In genomic region chr20:53914091-53914860, GRCh38 we compare ENCODE assay signal across 8 cellular contexts.
DNase-seq lines count a peak whose midpoint lies in the region; ATAC-seq and TF ChIP-seq lines count a peak whose summit lies in the region.

No MANE protein-coding gene starts in this region.

- H3K27ac ChIP-seq in naive thymus-derived CD4-positive, alpha-beta T cell (ENCODE audit: low read depth, low read length), result no peak overlapping the region

- H3K27me3 ChIP-seq in naive thymus-derived CD4-positive, alpha-beta T cell (ENCODE audit: control insufficient read depth in 2 of 2, insufficient read depth in 2 of 2, low read length in 2 of 2), result no peaks in the 10 kb centered on the region

- intact Hi-C loops in naive thymus-derived CD4-positive, alpha-beta T cell (cut with micrococcal nuclease), result loop anchor here (2.0 kb wide), 3 partner anchors 27 to 207 kb away; no protein-coding TSS in a partner anchor

- H3K4me3 Mint-ChIP-seq in brain, result peak overlapping the region; percentile 89 to 96 (median 93)
- H3K4me3 Mint-ChIP-seq in naive thymus-derived CD4-positive, alpha-beta T cell, result peak overlapping the region in 9 of 10 donors; percentile 59 to 97 (median 93)

- no peaks in the 10 kb centered on the region for H3K9me3 ChIP-seq in naive thymus-derived CD4-positive, alpha-beta T cell (ENCODE audit: control insufficient read depth in 2 of 3, low read length in 3 of 3)

- peaks cover 56% of the 10 kb centered on the region for H3K4me1 Mint-ChIP-seq in brain
- H3K4me1 Mint-ChIP-seq in naive thymus-derived CD4-positive, alpha-beta T cell, result peaks cover 15 to 37% (median 24%) of the 10 kb centered on the region in 7 donors

- ATAC-seq in naive thymus-derived CD4-positive, alpha-beta T cell, result no peak
- ATAC-seq in HG02840 (IDR thresholded peaks at IDR 0.05; ENCODE audit: low FRiP score, unreplicated experiment), result no peak
- no peak for ATAC-seq in HG02798 (IDR thresholded peaks at IDR 0.05; ENCODE audit: poor library complexity, unreplicated experiment)

- H3K4me1 ChIP-seq in naive thymus-derived CD4-positive, alpha-beta T cell (ENCODE audit: control insufficient read depth in 2 of 2, insufficient read depth in 2 of 2, low read length in 2 of 2), result peaks cover 5 to 7% of the 10 kb centered on the region in 2 donors

- peak overlapping the region; percentile 98 to 99 (median 99) for H3K27ac Mint-ChIP-seq in brain
- H3K27ac Mint-ChIP-seq in naive thymus-derived CD4-positive, alpha-beta T cell, result peak overlapping the region in 6 of 9 donors; percentile 76 to 93 (median 86)

- no peak for TF ChIP-seq CTCF in brain (conservative IDR thresholded peaks at IDR 0.05)

- DNase-seq in AG20443 (ENCODE audit: low spot score), result peak; percentile 21
- peak; percentile 79 for DNase-seq in KBM-7
- DNase-seq in naive thymus-derived CD4-positive, alpha-beta T cell, result no peak
- DNase-seq in GF-D8 (lab: John Stamatoyannopoulos, UW), result no peak
- DNase-seq in effector CD8-positive, alpha-beta T cell (lab: John Stamatoyannopoulos, UW), result no peak

- peaks cover 0 to 10% (median 8%) of the 10 kb centered on the region in 5 experiments for H3K9me3 Mint-ChIP-seq in brain
- peaks cover 0 to 1% (median 0%) of the 10 kb centered on the region in 11 donors for H3K9me3 Mint-ChIP-seq in naive thymus-derived CD4-positive, alpha-beta T cell

- in situ Hi-C loops in KBM-7 (cut with MboI; ENCODE audit: low pct_unique_long_range_greater_than_20kb, low sequenced_read_pairs), result no loop called here

- no peak overlapping the region for H3K4me3 ChIP-seq in naive thymus-derived CD4-positive, alpha-beta T cell (ENCODE audit: low read length)

- no peaks in the 10 kb centered on the region for H3K27me3 Mint-ChIP-seq in brain
- H3K27me3 Mint-ChIP-seq in naive thymus-derived CD4-positive, alpha-beta T cell, result no peaks in the 10 kb centered on the region

- POLR2A ChIA-PET in naive thymus-derived CD4-positive, alpha-beta T cell (lab: Charles Lee), result interaction anchor here (0.7 to 2.9 kb wide), 5 partner anchors 13 to 332 kb away, joined by 4 to 23 read pairs (median 7); no protein-coding TSS in a partner anchor

- H3K36me3 Mint-ChIP-seq in brain, result no peaks in the 10 kb centered on the region
- H3K36me3 Mint-ChIP-seq in naive thymus-derived CD4-positive, alpha-beta T cell, result peaks cover 0 to 5% (median 0%) of the 10 kb centered on the region in 5 donors

- CTCF ChIA-PET in naive thymus-derived CD4-positive, alpha-beta T cell (lab: Charles Lee), result interaction anchor here (0.6 to 4.8 kb wide), 14 partner anchors 15 to 334 kb away, joined by 3 to 54 read pairs (median 8); no protein-coding TSS in a partner anchor

- no peaks in the 10 kb centered on the region for H3K36me3 ChIP-seq in naive thymus-derived CD4-positive, alpha-beta T cell (ENCODE audit: control insufficient read depth in 2 of 3, insufficient read depth in 3 of 3, low read length in 3 of 3)

Comparison
In these comparisons a context has a peak if more than half of its experiments do, and no peak if none do; other contexts are left out.
1. DNase-seq: peak in AG20443 (single experiment) and KBM-7 (single experiment); none in naive thymus-derived CD4-positive, alpha-beta T cell (0 of 9), GF-D8 (single experiment) and effector CD8-positive, alpha-beta T cell (single experiment).